ENCODE assay signal across 21 cellular contexts in genomic region chr10:118310822-118311221, GRCh38. TPM values are rescaled to one million over a fixed set of nuclear protein-coding genes. Genes with fewer than 3 reads are reported as not detected.
DNase-seq lines count a peak whose midpoint lies in the region; ATAC-seq and TF ChIP-seq lines count a peak whose summit lies in the region.
"Had no signal": no experiment of that assay in that cellular context is flagged by ENCODE, and none has a peak within 500 bp of the region (broad histone marks: within the 10 kb centered on the region; RNA-seq: fewer than 3 reads in every experiment).

No MANE protein-coding gene starts in this region.

- no peaks in the 10 kb centered on the region for H3K9me3 Mint-ChIP-seq in CD4-positive, alpha-beta memory T cell
- no peaks in the 10 kb centered on the region for H3K9me3 Mint-ChIP-seq in WTC11
- H3K9me3 Mint-ChIP-seq: activated naive CD8-positive, alpha-beta T cell treated with anti-CD3 and anti-CD28 coated beads, Interleukin-2, amount 50 U/mL, for 24 hours; activated T-helper 2 cell treated with anti-CD3 and anti-CD28 coated beads, Interferon-gamma antibody, Interleukin-2, Interleukin-4, amounts not matched to agents 10 μg/mL and 5 μg/mL and 100 μg/mL, durations not matched to agents 14 hours and 24 hours and 36 hours had no signal

- no peak overlapping the region for H2BK120ac ChIP-seq in IMR-90 (ENCODE audit: low read depth, low read length)
- no peak overlapping the region for H2BK120ac ChIP-seq in mesenchymal stem cell (ENCODE audit: low read depth, low read length)

- TF ChIP-seq CTCF in IMR-90 (conservative IDR thresholded peaks at IDR 0.05; ENCODE audit: low read depth, low read length), result no peak
- TF ChIP-seq CTCF in WTC11 (IDR thresholded peaks at IDR 0.05), result no peak
- TF ChIP-seq CTCF in coronary artery (IDR thresholded peaks at IDR 0.05), result no peak

- peak overlapping the region; percentile 40; the same call in 1 of the 2 replicates for H3K4me2 ChIP-seq in IMR-90 (ENCODE audit: low read depth, low read length)
- H3K4me2 ChIP-seq in mesenchymal stem cell (ENCODE audit: low read length, poor library complexity, severe bottlenecking), result no peak overlapping the region

- H3K4me1 Mint-ChIP-seq in CD4-positive, alpha-beta memory T cell, result no peaks in the 10 kb centered on the region
- H3K4me1 Mint-ChIP-seq in WTC11, result no peaks in the 10 kb centered on the region
- H3K4me1 Mint-ChIP-seq: activated naive CD8-positive, alpha-beta T cell treated with anti-CD3 and anti-CD28 coated beads, Interleukin-2, amount 50 U/mL, for 24 hours had no signal

- no peaks in the 10 kb centered on the region for H3K79me2 ChIP-seq in ACC112 (ENCODE audit: control insufficient read depth, insufficient read depth, low read length, unreplicated experiment)

- H4K91ac ChIP-seq in IMR-90 (ENCODE audit: insufficient read depth, low read depth, low read length) (no peak overlapping the region), mesenchymal stem cell (ENCODE audit: low read length) (no peak overlapping the region)

- no peak overlapping the region for H2BK15ac ChIP-seq in IMR-90 (ENCODE audit: low read depth, low read length)
- no peak overlapping the region for H2BK15ac ChIP-seq in mesenchymal stem cell (ENCODE audit: low read depth, poor library complexity, severe bottlenecking)

- no peak for TF ChIP-seq POLR2A in IMR-90 (IDR thresholded peaks at IDR 0.05; ENCODE audit: low read depth, low read length)

- no peak for TF ChIP-seq RAD21 in IMR-90 (IDR thresholded peaks at IDR 0.05; ENCODE audit: low read length)

- H2BK20ac ChIP-seq in IMR-90 (ENCODE audit: low read depth, low read length), result no peak overlapping the region

- no peaks in the 10 kb centered on the region for H3K9me1 ChIP-seq in IMR-90 (ENCODE audit: insufficient read depth, low read length)

- no peak overlapping the region for H2AFZ ChIP-seq in ACC112 (ENCODE audit: low read length, unreplicated experiment)
- H2AFZ ChIP-seq in IMR-90 (replicated peaks; ENCODE audit: low read length, poor library complexity), result no peak overlapping the region
- no peak overlapping the region for H2AFZ ChIP-seq in mesenchymal stem cell (ENCODE audit: low read depth, low read length)

- H3K36me3 Mint-ChIP-seq in CD4-positive, alpha-beta memory T cell, result peaks cover 50 to 60% of the 10 kb centered on the region in 2 donors
- peaks cover 6% of the 10 kb centered on the region; the same call in 1 of the 2 replicates for H3K36me3 Mint-ChIP-seq in WTC11

- CTCF ChIA-PET in IMR-90 (lab: Yijun Ruan, JAX), result interaction anchor here (0.6 kb wide), 1 partner anchor 1063 kb away, joined by 4 read pairs; no protein-coding TSS in a partner anchor
- CTCF ChIA-PET in CD4-positive, alpha-beta memory T cell (lab: Charles Lee; ENCODE audit: partially characterized antibody), result no interaction called here
- CTCF ChIA-PET in WTC11 (lab: Charles Lee), result no interaction called here

- no peaks in the 10 kb centered on the region for H4K20me1 ChIP-seq in IMR-90 (ENCODE audit: insufficient read depth, low read length)

- H3K23ac ChIP-seq in IMR-90 (ENCODE audit: low read depth, low read length) (no peak overlapping the region), mesenchymal stem cell (ENCODE audit: low read length in 2 of 2) (no peak overlapping the region)

- no peaks in the 10 kb centered on the region for H3K9me3 ChIP-seq in IMR-90 (ENCODE audit: control insufficient read depth, insufficient read depth, low read length)
- H3K9me3 ChIP-seq in mesenchymal stem cell (ENCODE audit: control insufficient read depth, low read length), result no peaks in the 10 kb centered on the region
- H3K9me3 ChIP-seq in CD4-positive, alpha-beta memory T cell (ENCODE audit: control insufficient read depth in 1 of 2, low read length in 2 of 2), result no peaks in the 10 kb centered on the region
- H3K9me3 ChIP-seq: ovary had no signal

- peak; percentile 48 for DNase-seq in IMR-90
- peak; percentile 65 for DNase-seq in dedifferentiated amniotic fluid mesenchymal stem cell (ENCODE audit: extremely low spot score)
- peak; percentile 44 for DNase-seq in mesenchymal stem cell
- DNase-seq in CD4-positive, alpha-beta memory T cell, result no peak
- no peak for DNase-seq in WTC11 (ENCODE audit: low spot score)
- DNase-seq in coronary artery (ENCODE audit: low spot score), result no peak
- DNase-seq in activated CD4-positive, alpha-beta T cell treated with anti-CD3 and anti-CD28 coated beads, Interleukin-2, amount 50 U/mL, for 48 hours, result no peak
- DNase-seq: activated CD4-positive, alpha-beta T cell treated with anti-CD3 and anti-CD28 coated beads for 4 hours; activated naive CD8-positive, alpha-beta T cell treated with anti-CD3 and anti-CD28 coated beads, Interleukin-2, amount 50 U/mL, for 24 hours; DND-41; head of caudate nucleus; NCI-H1092 treated with DMSO at 0.1 percent for 48 hours; NCI-H2081 treated with DMSO at 0.1 percent for 48 hours; NCI-H446 treated with DMSO at 0.1 percent for 48 hours; ovary; stimulated activated naive CD4-positive, alpha-beta T cell had no signal

- H2AK9ac ChIP-seq in IMR-90 (replicated peaks; ENCODE audit: low read depth, low read length, poor library complexity), result no peak overlapping the region

- no peak overlapping the region for H3K56ac ChIP-seq in IMR-90 (ENCODE audit: extremely low read depth, insufficient read depth, low read length)

- H2BK5ac ChIP-seq in IMR-90 (ENCODE audit: low read depth, low read length, poor library complexity, severe bottlenecking) (peak overlapping the region; percentile 76), mesenchymal stem cell (ENCODE audit: low read depth, low read length, poor library complexity, severe bottlenecking) (no peak overlapping the region)

- no peak overlapping the region for H3K4me3 Mint-ChIP-seq in CD4-positive, alpha-beta memory T cell
- H3K4me3 Mint-ChIP-seq in WTC11, result no peak overlapping the region
- H3K4me3 Mint-ChIP-seq: activated naive CD8-positive, alpha-beta T cell treated with anti-CD3 and anti-CD28 coated beads, Interleukin-2, amount 50 U/mL, for 24 hours had no signal

- H3K4ac ChIP-seq in IMR-90 (ENCODE audit: low read depth, low read length), result no peak overlapping the region
- H3K4ac ChIP-seq in mesenchymal stem cell (ENCODE audit: low read depth in 1 of 2, low read length in 2 of 2), result no peak overlapping the region

- H3K79me1 ChIP-seq in IMR-90 (ENCODE audit: low read depth in 1 of 2, low read length in 2 of 2) (0 out of 4 replicates have a peak, but pooled peaks cover 0 to 3% of the 10 kb centered on the region in 2 experiments), mesenchymal stem cell (replicated peaks; ENCODE audit: low read length, poor library complexity, severe bottlenecking) (peaks cover 7% of the 10 kb centered on the region)

- no peak overlapping the region for H3K18ac ChIP-seq in IMR-90 (ENCODE audit: low read depth, low read length)
- no peak overlapping the region for H3K18ac ChIP-seq in mesenchymal stem cell (ENCODE audit: low read depth in 1 of 2, low read length in 2 of 2)

- ATAC-seq in IMR-90 (ENCODE audit: low read depth) (peak; percentile 36), WTC11 (no peak)
- ATAC-seq: activated naive CD8-positive, alpha-beta T cell treated with anti-CD3 and anti-CD28 coated beads, Interleukin-2, amount 50 U/mL, for 24 hours; esophagus mucosa; sciatic nerve had no signal

- WGBS in IMR-90 (ENCODE audit: extremely low coverage in 2 of 2, insufficient read length in 1 of 2), 2 experiments, result no CpG with 5 or more reads among the region's 2 CpGs
- WGBS in mesenchymal stem cell, result 48% methylated on average over 2 of the region's 2 CpGs

- H4K8ac ChIP-seq in IMR-90 (ENCODE audit: low read depth in 2 of 2, low read length in 2 of 2) (no peak overlapping the region; a peak in 1 of 4 replicates), mesenchymal stem cell (ENCODE audit: low read length) (no peak overlapping the region)

- POLR2A ChIA-PET in IMR-90 (lab: Charles Lee; ENCODE audit: unreplicated experiment), result no interaction called here
- POLR2A ChIA-PET in CD4-positive, alpha-beta memory T cell (lab: Charles Lee; ENCODE audit: partially characterized antibody), result no interaction called here
- POLR2A ChIA-PET in WTC11 (lab: Charles Lee), result interaction anchor here (0.6 kb wide), 1 partner anchor 245 kb away, joined by 3 read pairs; no protein-coding TSS in a partner anchor

- no TSS peak for BruUV-seq in IMR-90 (replicated peaks; lab: Mats Ljungman, UMichigan)

- H3K4me3 ChIP-seq in ACC112 (ENCODE audit: low read depth, low read length) (no peak overlapping the region), IMR-90 (ENCODE audit: insufficient read depth, low read depth, low read length) (no peak overlapping the region), mesenchymal stem cell (ENCODE audit: insufficient read depth in 1 of 2, low read depth in 1 of 2, low read length in 2 of 2) (no peak overlapping the region), coronary artery (no peak overlapping the region)
- no peak overlapping the region for H3K4me3 ChIP-seq in CD4-positive, alpha-beta memory T cell (ENCODE audit: low read length in 2 of 2)
- H3K4me3 ChIP-seq: cardiac muscle cell, ovary had no signal

- H3K27ac ChIP-seq in ACC112 (ENCODE audit: low read depth, low read length), result peak overlapping the region; percentile 77
- peak overlapping the region; percentile 88; the same call in 1 of the 2 replicates for H3K27ac ChIP-seq in IMR-90 (ENCODE audit: insufficient read depth, low read length)
- H3K27ac ChIP-seq in mesenchymal stem cell (ENCODE audit: low read length, poor library complexity, severe bottlenecking), result no peak overlapping the region
- H3K27ac ChIP-seq in CD4-positive, alpha-beta memory T cell (ENCODE audit: low read depth, low read length), result no peak overlapping the region
- H3K27ac ChIP-seq in coronary artery, result no peak overlapping the region
- H3K27ac ChIP-seq: cardiac muscle cell, ovary had no signal

- intact Hi-C loops in IMR-90 (cut with micrococcal nuclease), result loop anchor here (2.0 to 10.0 kb wide), 2 partner anchors 38 to 384 kb away; no protein-coding TSS in a partner anchor
- intact Hi-C loops in CD4-positive, alpha-beta memory T cell (cut with micrococcal nuclease), result no loop called here

- H4K5ac ChIP-seq in IMR-90 (ENCODE audit: low read depth, low read length), result no peak overlapping the region

- H3K27ac Mint-ChIP-seq in CD4-positive, alpha-beta memory T cell, result peak overlapping the region in 1 of 7 donors; percentile 53
- H3K27ac Mint-ChIP-seq in WTC11, result no peak overlapping the region
- H3K27ac Mint-ChIP-seq: activated naive CD8-positive, alpha-beta T cell treated with anti-CD3 and anti-CD28 coated beads, Interleukin-2, amount 50 U/mL, for 24 hours; activated T-helper 2 cell treated with anti-CD3 and anti-CD28 coated beads, Interferon-gamma antibody, Interleukin-2, Interleukin-4, amounts not matched to agents 10 μg/mL and 5 μg/mL and 100 μg/mL, durations not matched to agents 14 hours and 24 hours and 36 hours had no signal

- in situ Hi-C loops in IMR-90 (cut with MboI; ENCODE audit: low sequenced_read_pairs), result no loop called here

- H3K27me3 ChIP-seq in ACC112 (ENCODE audit: insufficient read depth, low read length) (no peaks in the 10 kb centered on the region), IMR-90 (ENCODE audit: control insufficient read depth, insufficient read depth, low read length) (no peaks in the 10 kb centered on the region), mesenchymal stem cell (ENCODE audit: control insufficient read depth in 1 of 2, insufficient read depth in 1 of 2, low read length in 2 of 2) (no peaks in the 10 kb centered on the region)
- H3K27me3 ChIP-seq in CD4-positive, alpha-beta memory T cell (ENCODE audit: insufficient read depth, low read length), result no peaks in the 10 kb centered on the region
- H3K27me3 ChIP-seq: cardiac muscle cell, ovary had no signal

- H3K14ac ChIP-seq in IMR-90 (replicated peaks; ENCODE audit: low read depth, low read length), result no peak overlapping the region
- H3K14ac ChIP-seq in mesenchymal stem cell (ENCODE audit: low read length in 2 of 2), result no peak overlapping the region

- H3K36me3 ChIP-seq in ACC112 (ENCODE audit: insufficient read depth, low read length), result peaks cover 23% of the 10 kb centered on the region
- peaks cover 10% of the 10 kb centered on the region for H3K36me3 ChIP-seq in IMR-90 (ENCODE audit: control insufficient read depth, insufficient read depth, low read length)
- peaks cover 7 to 80% of the 10 kb centered on the region in 2 experiments for H3K36me3 ChIP-seq in mesenchymal stem cell (ENCODE audit: control insufficient read depth in 1 of 2, insufficient read depth in 2 of 2, low read depth in 1 of 2, low read length in 2 of 2)
- H3K36me3 ChIP-seq in CD4-positive, alpha-beta memory T cell (ENCODE audit: insufficient read depth, low read length), result peaks cover 22% of the 10 kb centered on the region
- H3K36me3 ChIP-seq: ovary had no signal

- dilution Hi-C loops in IMR-90 (cut with HindIII; ENCODE audit: low sequenced_read_pairs, unreplicated experiment), result no loop called here

- no peak overlapping the region for H2BK12ac ChIP-seq in mesenchymal stem cell (ENCODE audit: low read length in 2 of 2)

- H3K4me1 ChIP-seq in ACC112 (ENCODE audit: control insufficient read depth, insufficient read depth, low read length, unreplicated experiment) (peaks cover 22% of the 10 kb centered on the region), IMR-90 (ENCODE audit: control insufficient read depth, insufficient read depth, low read length) (peaks cover 13% of the 10 kb centered on the region), mesenchymal stem cell (ENCODE audit: control insufficient read depth, insufficient read depth, low read depth, low read length) (peaks cover 2% of the 10 kb centered on the region)
- no peaks in the 10 kb centered on the region for H3K4me1 ChIP-seq in CD4-positive, alpha-beta memory T cell (ENCODE audit: insufficient read depth, low read length)

- no peaks in the 10 kb centered on the region for H3K27me3 Mint-ChIP-seq in CD4-positive, alpha-beta memory T cell
- H3K27me3 Mint-ChIP-seq in WTC11 (ENCODE audit: low read depth), result no peaks in the 10 kb centered on the region
- H3K27me3 Mint-ChIP-seq: activated naive CD8-positive, alpha-beta T cell treated with anti-CD3 and anti-CD28 coated beads, Interleukin-2, amount 50 U/mL, for 24 hours had no signal

- H3K9ac ChIP-seq in IMR-90 (ENCODE audit: low read depth, low read length) (no peak overlapping the region), mesenchymal stem cell (ENCODE audit: low read length) (no peak overlapping the region)

- H2AK5ac ChIP-seq in IMR-90 (ENCODE audit: low read depth, low read length) (no peak overlapping the region), mesenchymal stem cell (ENCODE audit: low read length, severe bottlenecking) (no peak overlapping the region)

RNA-seq across cellular contexts. Expression of gene FAM204A, which starts 31.3 kb away (rescaled TPM):
- total RNA-seq in IMR-90 (2012; rRNA removed) (50.5 and 54.3 TPM in 2 replicates), WTC11 (2021) (33.3 to 36.7 TPM (median 36.1 TPM) in 3 replicates)
- polyA plus RNA-seq in IMR-90 (2012; rRNA removed), result 19.2 and 23.6 TPM in 2 replicates
- polyA plus RNA-seq in IMR-90 (2012; cell fraction: cytosol; rRNA removed), result 7.8 and 14.2 TPM in 2 replicates
- polyA plus RNA-seq in IMR-90 (2012; cell fraction: nucleus; rRNA removed; ENCODE audit: low replicate concordance), result 4.0 and 8.0 TPM in 2 replicates
- 85.5 TPM for polyA plus RNA-seq in mesenchymal stem cell (2013, experiment 1 of 2)
- polyA plus RNA-seq in mesenchymal stem cell (2013, experiment 2 of 2), result 88.4 TPM
- 10 to 100 TPM; 64.3 to 65.9 TPM for total RNA-seq in CD4-positive, alpha-beta memory T cell
- polyA plus RNA-seq in CD4-positive, alpha-beta memory T cell, result 100 to 1,000 TPM; 108 to 205 TPM

Comparison
In these comparisons a context has a peak if more than half of its experiments do, and no peak if none do; other contexts are left out.
1. H3K27ac ChIP-seq: peak in ACC112 (single experiment) and IMR-90 (single experiment); none in mesenchymal stem cell (single experiment), CD4-positive, alpha-beta memory T cell (single experiment) and coronary artery (0 of 2).
2. DNase-seq: peak in IMR-90 (single experiment), dedifferentiated amniotic fluid mesenchymal stem cell (single experiment) and mesenchymal stem cell (single experiment); none in CD4-positive, alpha-beta memory T cell (0 of 5), WTC11 (single experiment), coronary artery (single experiment) and activated CD4-positive, alpha-beta T cell treated with anti-CD3 and anti-CD28 coated beads, Interleukin-2, amount 50 U/mL, for 48 hours (0 of 2).